1 cellular context compared by ENCODE assay signal in genomic region chr2:159266554-159266953, GRCh38.
TF ChIP-seq lines count a peak whose summit lies in the region.

No MANE protein-coding gene starts in this region.

TF ChIP-seq in HepG2, 621 proteins besides CTCF, POLR2A, EP300 and RAD21 (continued from another document):
- peak; percentile 53; the same call in 1 of the 2 replicates for TF ChIP-seq ZNF770 (CRISPR knock-in tag; IDR thresholded peaks at IDR 0.05)
